ENCODE assay signal across 2 cellular contexts in genomic region chr7:92155108-92155755, GRCh38.
A peak's percentile ranks its signal among the peaks of the same experiment; 100 is the strongest.
TF ChIP-seq lines count a peak whose summit lies in the region.

No MANE protein-coding gene starts in this region.

TF ChIP-seq in GM23338, 12 proteins besides CTCF, POLR2A, EP300 and RAD21:
- TF ChIP-seq EZH2 (IDR thresholded peaks at IDR 0.05; ENCODE audit: low read depth, unreplicated experiment) (no peak), EZH2phosphoT487 (IDR thresholded peaks at IDR 0.05; ENCODE audit: unreplicated experiment) (no peak), ETS1 (IDR thresholded peaks at IDR 0.05) (no peak), POLR2AphosphoS5 (IDR thresholded peaks at IDR 0.05; ENCODE audit: low read depth) (no peak), NANOG (IDR thresholded peaks at IDR 0.05; ENCODE audit: borderline replicate concordance) (no peak), ZNF114 (CRISPR knock-in tag; IDR thresholded peaks at IDR 0.05) (no peak), ZNF462 (CRISPR knock-in tag; IDR thresholded peaks at IDR 0.05) (no peak), ZNF331 (CRISPR knock-in tag; IDR thresholded peaks at IDR 0.05; ENCODE audit: low read depth) (no peak), JUNB (IDR thresholded peaks at IDR 0.05; ENCODE audit: unreplicated experiment) (no peak), STAT1 (IDR thresholded peaks at IDR 0.05; ENCODE audit: unreplicated experiment) (no peak), CREB1 (CRISPR knock-in tag; IDR thresholded peaks at IDR 0.05; ENCODE audit: low read depth) (no peak)
- TF ChIP-seq, protein P1, sequence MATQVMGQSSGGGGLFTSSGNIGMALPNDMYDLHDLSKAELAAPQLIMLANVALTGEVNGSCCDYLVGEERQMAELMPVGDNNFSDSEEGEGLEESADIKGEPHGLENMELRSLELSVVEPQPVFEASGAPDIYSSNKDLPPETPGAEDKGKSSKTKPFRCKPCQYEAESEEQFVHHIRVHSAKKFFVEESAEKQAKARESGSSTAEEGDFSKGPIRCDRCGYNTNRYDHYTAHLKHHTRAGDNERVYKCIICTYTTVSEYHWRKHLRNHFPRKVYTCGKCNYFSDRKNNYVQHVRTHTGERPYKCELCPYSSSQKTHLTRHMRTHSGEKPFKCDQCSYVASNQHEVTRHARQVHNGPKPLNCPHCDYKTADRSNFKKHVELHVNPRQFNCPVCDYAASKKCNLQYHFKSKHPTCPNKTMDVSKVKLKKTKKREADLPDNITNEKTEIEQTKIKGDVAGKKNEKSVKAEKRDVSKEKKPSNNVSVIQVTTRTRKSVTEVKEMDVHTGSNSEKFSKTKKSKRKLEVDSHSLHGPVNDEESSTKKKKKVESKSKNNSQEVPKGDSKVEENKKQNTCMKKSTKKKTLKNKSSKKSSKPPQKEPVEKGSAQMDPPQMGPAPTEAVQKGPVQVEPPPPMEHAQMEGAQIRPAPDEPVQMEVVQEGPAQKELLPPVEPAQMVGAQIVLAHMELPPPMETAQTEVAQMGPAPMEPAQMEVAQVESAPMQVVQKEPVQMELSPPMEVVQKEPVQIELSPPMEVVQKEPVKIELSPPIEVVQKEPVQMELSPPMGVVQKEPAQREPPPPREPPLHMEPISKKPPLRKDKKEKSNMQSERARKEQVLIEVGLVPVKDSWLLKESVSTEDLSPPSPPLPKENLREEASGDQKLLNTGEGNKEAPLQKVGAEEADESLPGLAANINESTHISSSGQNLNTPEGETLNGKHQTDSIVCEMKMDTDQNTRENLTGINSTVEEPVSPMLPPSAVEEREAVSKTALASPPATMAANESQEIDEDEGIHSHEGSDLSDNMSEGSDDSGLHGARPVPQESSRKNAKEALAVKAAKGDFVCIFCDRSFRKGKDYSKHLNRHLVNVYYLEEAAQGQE (IDR thresholded peaks at IDR 0.05; ENCODE audit: unreplicated experiment) = no peak

TF ChIP-seq in K562, 482 proteins besides CTCF, POLR2A, EP300 and RAD21:
- TF ChIP-seq ZNF217 (CRISPR knock-in tag; IDR thresholded peaks at IDR 0.05) (no peak), RNF2 (IDR thresholded peaks at IDR 0.05) (no peak)
- TF ChIP-seq, protein P2, sequence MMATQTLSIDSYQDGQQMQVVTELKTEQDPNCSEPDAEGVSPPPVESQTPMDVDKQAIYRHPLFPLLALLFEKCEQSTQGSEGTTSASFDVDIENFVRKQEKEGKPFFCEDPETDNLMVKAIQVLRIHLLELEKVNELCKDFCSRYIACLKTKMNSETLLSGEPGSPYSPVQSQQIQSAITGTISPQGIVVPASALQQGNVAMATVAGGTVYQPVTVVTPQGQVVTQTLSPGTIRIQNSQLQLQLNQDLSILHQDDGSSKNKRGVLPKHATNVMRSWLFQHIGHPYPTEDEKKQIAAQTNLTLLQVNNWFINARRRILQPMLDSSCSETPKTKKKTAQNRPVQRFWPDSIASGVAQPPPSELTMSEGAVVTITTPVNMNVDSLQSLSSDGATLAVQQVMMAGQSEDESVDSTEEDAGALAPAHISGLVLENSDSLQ (IDR thresholded peaks at IDR 0.05) = peak; percentile 79
